In genomic region chr17:50866261-50866949, GRCh38 we compare ENCODE assay signal across 8 cellular contexts.
DNase-seq lines count a peak whose midpoint lies in the region; ATAC-seq and TF ChIP-seq lines count a peak whose summit lies in the region.

A gene with protein sequence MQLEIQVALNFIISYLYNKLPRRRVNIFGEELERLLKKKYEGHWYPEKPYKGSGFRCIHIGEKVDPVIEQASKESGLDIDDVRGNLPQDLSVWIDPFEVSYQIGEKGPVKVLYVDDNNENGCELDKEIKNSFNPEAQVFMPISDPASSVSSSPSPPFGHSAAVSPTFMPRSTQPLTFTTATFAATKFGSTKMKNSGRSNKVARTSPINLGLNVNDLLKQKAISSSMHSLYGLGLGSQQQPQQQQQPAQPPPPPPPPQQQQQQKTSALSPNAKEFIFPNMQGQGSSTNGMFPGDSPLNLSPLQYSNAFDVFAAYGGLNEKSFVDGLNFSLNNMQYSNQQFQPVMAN (minus strand): TSS chr17:50866354. CDS start chr17:50864017, 2,337 bp downstream.

- DNase-seq in DMS153 (lab: John Stamatoyannopoulos, UW): peak; percentile 96
- peak; percentile 19 for DNase-seq in OCI-M2 (lab: John Stamatoyannopoulos, UW; ENCODE audit: unreplicated experiment)
- DNase-seq in activated T-cell treated with anti-CD3 and anti-CD28 coated beads for 4 hours: peak; percentile 91
- DNase-seq in epithelial cell of prostate (ENCODE audit: low read depth, low spot score): peak; percentile 87
- DNase-seq in stimulated activated CD8-positive, alpha-beta memory T cell treated with anti-CD3 and anti-CD28 coated beads, Interleukin-4, amount 100 ng/mL, for 4 hours (ENCODE audit: low read depth in 2 of 2, low spot score in 1 of 2): peak; percentile 89 to 90

- ATAC-seq in GM21576 (IDR thresholded peaks at IDR 0.05; ENCODE audit: unreplicated experiment): peak; percentile 67

- H3K4me1 ChIP-seq in mucosa of rectum (ENCODE audit: control insufficient read depth in 2 of 2, insufficient read depth in 2 of 2, low read length in 2 of 2): peaks cover 6 to 21% of the 10 kb centered on the region in 2 donors

- no peaks in the 10 kb centered on the region for H3K27me3 ChIP-seq in mucosa of rectum (ENCODE audit: control insufficient read depth in 2 of 2, insufficient read depth in 2 of 2, low read length in 2 of 2)

- H3K4me3 ChIP-seq in mucosa of rectum (ENCODE audit: low read length in 2 of 2): peak within 1 kb of the TSS; percentile 96 to 97

- H3K9ac ChIP-seq in mucosa of rectum (ENCODE audit: low read depth in 1 of 2, low read length in 2 of 2): peak within 1 kb of the TSS; percentile 98 to 100

- no peak for TF ChIP-seq RAD21 in Ishikawa (IDR thresholded peaks at IDR 0.05; ENCODE audit: low read depth)

- no peaks in the 10 kb centered on the region for H3K9me3 ChIP-seq in mucosa of rectum (ENCODE audit: control insufficient read depth in 2 of 2, low read length in 2 of 2)

- H3K27ac ChIP-seq in epithelial cell of prostate: peak within 1 kb of the TSS; percentile 99
- peak within 1 kb of the TSS; percentile 100 for H3K27ac ChIP-seq in mucosa of rectum (ENCODE audit: low read depth in 2 of 2, low read length in 2 of 2)

- TF ChIP-seq EP300 in Ishikawa (IDR thresholded peaks at IDR 0.05; ENCODE audit: borderline replicate concordance): peak; percentile 31

- H3K36me3 ChIP-seq in mucosa of rectum (ENCODE audit: control insufficient read depth in 2 of 2, insufficient read depth in 2 of 2, low read length in 2 of 2): peaks cover 11 to 22% of the 10 kb centered on the region in 2 donors

TF ChIP-seq in Ishikawa, 13 proteins besides CTCF, POLR2A, EP300 and RAD21:
- TF ChIP-seq NFIC (IDR thresholded peaks at IDR 0.05) (no peak), EGR1 (IDR thresholded peaks at IDR 0.05) (0 out of 2 replicates have a peak, but pooled peaks have one; percentile 23), CEBPB (IDR thresholded peaks at IDR 0.05) (no peak; the same call in 1 of the 2 replicates), TEAD4 (IDR thresholded peaks at IDR 0.05) (peak; percentile 40), TCF12 (IDR thresholded peaks at IDR 0.05; ENCODE audit: low read depth) (peak; percentile 17; the same call in 1 of the 2 replicates), YY1 (IDR thresholded peaks at IDR 0.05; ENCODE audit: low read depth) (peak; percentile 66; the same call in 1 of the 2 replicates), USF1 (IDR thresholded peaks at IDR 0.05) (no peak), MAX (IDR thresholded peaks at IDR 0.05) (peak; percentile 64; the same call in 1 of the 2 replicates), ZBTB7A (IDR thresholded peaks at IDR 0.05; ENCODE audit: low read depth) (no peak), TAF1 (IDR thresholded peaks at IDR 0.05; ENCODE audit: low read depth) (peak; percentile 92), CREB1 (IDR thresholded peaks at IDR 0.05; ENCODE audit: low read depth) (peak; percentile 63; the same call in 1 of the 2 replicates), FOXM1 (IDR thresholded peaks at IDR 0.05; ENCODE audit: borderline replicate concordance, low read depth) (no peak)
- TF ChIP-seq, protein P1, sequence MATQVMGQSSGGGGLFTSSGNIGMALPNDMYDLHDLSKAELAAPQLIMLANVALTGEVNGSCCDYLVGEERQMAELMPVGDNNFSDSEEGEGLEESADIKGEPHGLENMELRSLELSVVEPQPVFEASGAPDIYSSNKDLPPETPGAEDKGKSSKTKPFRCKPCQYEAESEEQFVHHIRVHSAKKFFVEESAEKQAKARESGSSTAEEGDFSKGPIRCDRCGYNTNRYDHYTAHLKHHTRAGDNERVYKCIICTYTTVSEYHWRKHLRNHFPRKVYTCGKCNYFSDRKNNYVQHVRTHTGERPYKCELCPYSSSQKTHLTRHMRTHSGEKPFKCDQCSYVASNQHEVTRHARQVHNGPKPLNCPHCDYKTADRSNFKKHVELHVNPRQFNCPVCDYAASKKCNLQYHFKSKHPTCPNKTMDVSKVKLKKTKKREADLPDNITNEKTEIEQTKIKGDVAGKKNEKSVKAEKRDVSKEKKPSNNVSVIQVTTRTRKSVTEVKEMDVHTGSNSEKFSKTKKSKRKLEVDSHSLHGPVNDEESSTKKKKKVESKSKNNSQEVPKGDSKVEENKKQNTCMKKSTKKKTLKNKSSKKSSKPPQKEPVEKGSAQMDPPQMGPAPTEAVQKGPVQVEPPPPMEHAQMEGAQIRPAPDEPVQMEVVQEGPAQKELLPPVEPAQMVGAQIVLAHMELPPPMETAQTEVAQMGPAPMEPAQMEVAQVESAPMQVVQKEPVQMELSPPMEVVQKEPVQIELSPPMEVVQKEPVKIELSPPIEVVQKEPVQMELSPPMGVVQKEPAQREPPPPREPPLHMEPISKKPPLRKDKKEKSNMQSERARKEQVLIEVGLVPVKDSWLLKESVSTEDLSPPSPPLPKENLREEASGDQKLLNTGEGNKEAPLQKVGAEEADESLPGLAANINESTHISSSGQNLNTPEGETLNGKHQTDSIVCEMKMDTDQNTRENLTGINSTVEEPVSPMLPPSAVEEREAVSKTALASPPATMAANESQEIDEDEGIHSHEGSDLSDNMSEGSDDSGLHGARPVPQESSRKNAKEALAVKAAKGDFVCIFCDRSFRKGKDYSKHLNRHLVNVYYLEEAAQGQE (IDR thresholded peaks at IDR 0.05; ENCODE audit: low read depth): no peak

Comparison
In these comparisons a context has a peak if more than half of its experiments do, and no peak if none do; other contexts are left out.
1. Peak in every context shown above with its lines: DNase-seq, ATAC-seq, H3K4me3 ChIP-seq and H3K27ac ChIP-seq.
2. DNase-seq: peak in every context shown above with its lines; median percentile 96 in DMS153; 91 in activated T-cell treated with anti-CD3 and anti-CD28 coated beads for 4 hours; 90 in stimulated activated CD8-positive, alpha-beta memory T cell treated with anti-CD3 and anti-CD28 coated beads, Interleukin-4, amount 100 ng/mL, for 4 hours; 87 in epithelial cell of prostate; 19 in OCI-M2.